In genomic region chr4:73762409-73762808, GRCh38 we compare ENCODE assay signal across 15 cellular contexts. TPM values are rescaled to one million over a fixed set of nuclear protein-coding genes. Genes with fewer than 3 reads are reported as not detected.
A peak's percentile ranks its signal among the peaks of the same experiment; 100 is the strongest.
DNase-seq lines count a peak whose midpoint lies in the region; ATAC-seq and TF ChIP-seq lines count a peak whose summit lies in the region.
"Had no signal": no experiment of that assay in that cellular context is flagged by ENCODE, and none has a peak within 500 bp of the region (broad histone marks: within the 10 kb centered on the region; RNA-seq: fewer than 3 reads in every experiment).

No MANE protein-coding gene starts in this region.

- no peaks in the 10 kb centered on the region for H3K27me3 ChIP-seq in osteoblast (ENCODE audit: insufficient read depth, low read length)
- H3K27me3 ChIP-seq: esophagus squamous epithelium, pancreas, Peyer's patch had no signal

- H3K9me3 ChIP-seq in osteoblast (ENCODE audit: low read depth, low read length): no peaks in the 10 kb centered on the region
- H3K9me3 ChIP-seq: esophagus squamous epithelium, pancreas, Peyer's patch had no signal

- H3K4me1 ChIP-seq in osteoblast (ENCODE audit: insufficient read depth, low read length): no peaks in the 10 kb centered on the region
- H3K4me1 ChIP-seq: esophagus squamous epithelium, pancreas, Peyer's patch had no signal

- TF ChIP-seq CTCF in osteoblast (IDR thresholded peaks at IDR 0.05; ENCODE audit: extremely low read depth, low read depth, low read length): no peak

- in situ Hi-C loops in G401 (cut with HindIII; ENCODE audit: low sequenced_read_pairs): no loop called here

- no peak overlapping the region for H3K27ac ChIP-seq in osteoblast (ENCODE audit: low read depth, low read length)
- H3K27ac ChIP-seq: esophagus squamous epithelium, pancreas, Peyer's patch had no signal

- H3K79me2 ChIP-seq in osteoblast (ENCODE audit: insufficient read depth, low read length): no peaks in the 10 kb centered on the region

- DNase-seq in CD1c-positive myeloid dendritic cell (ENCODE audit: extremely low spot score): peak; percentile 63
- peak; percentile 30 for DNase-seq in UCSD-AML1 (lab: John Stamatoyannopoulos, UW; ENCODE audit: unreplicated experiment)
- no peak for DNase-seq in osteoblast (ENCODE audit: insufficient read length, low spot score, missing footprints)
- no peak for DNase-seq in left cardiac atrium
- DNase-seq in head of caudate nucleus: no peak
- DNase-seq in G401 (ENCODE audit: low spot score): no peak
- DNase-seq: activated naive CD8-positive, alpha-beta T cell treated with anti-CD3 and anti-CD28 coated beads, Interleukin-2, amount 10 ng/mL, durations not matched to agents 7 days and 5 days; DMS79; esophagus squamous epithelium; mesenchymal stem cell; NCI-H2171 treated with DMSO at 0.1 percent for 48 hours; pancreas; Peyer's patch had no signal

- peak; percentile 89 for ATAC-seq in GM21367 (IDR thresholded peaks at IDR 0.05; ENCODE audit: unreplicated experiment)
- ATAC-seq in HG03342 (IDR thresholded peaks at IDR 0.05; ENCODE audit: unreplicated experiment): peak; percentile 82
- no peak for ATAC-seq in left cardiac atrium
- ATAC-seq: pancreas had no signal

- no peak overlapping the region for H3K4me3 ChIP-seq in osteoblast (ENCODE audit: insufficient read depth, low read length)
- H3K4me3 ChIP-seq: esophagus squamous epithelium, pancreas, Peyer's patch had no signal

- H3K36me3 ChIP-seq in osteoblast (ENCODE audit: insufficient read depth, low read length): no peaks in the 10 kb centered on the region
- H3K36me3 ChIP-seq: esophagus squamous epithelium, pancreas, Peyer's patch had no signal

- intact Hi-C loops in left cardiac atrium (cut with DNase I): no loop called here
- intact Hi-C loops in head of caudate nucleus (cut with DNase I): no loop called here

- H3K4me2 ChIP-seq in osteoblast (ENCODE audit: insufficient read depth, low read length): no peak overlapping the region

- no peaks in the 10 kb centered on the region for H4K20me1 ChIP-seq in osteoblast (ENCODE audit: insufficient read depth, low read length)

- H2AFZ ChIP-seq in osteoblast (ENCODE audit: low read length): no peak overlapping the region

RNA-seq across cellular contexts. Expression of gene CXCL8, which starts 22.0 kb away (rescaled TPM):
- 1.5 and 5.8 TPM in 2 replicates for total RNA-seq in osteoblast
- total RNA-seq in left cardiac atrium: 1 to 10 TPM in 1 of 2 donors, under 1 TPM in 1; 0.82 to 3.1 TPM
- total RNA-seq in G401 (2014; rRNA removed; shearing (Covaris generic)): not detected in 2 replicates

Comparison
In these comparisons a context has a peak if more than half of its experiments do, and no peak if none do; other contexts are left out.
1. DNase-seq: peak in CD1c-positive myeloid dendritic cell (single experiment) and UCSD-AML1 (single experiment); none in osteoblast (single experiment), left cardiac atrium (single experiment), head of caudate nucleus (0 of 42) and G401 (single experiment).
2. ATAC-seq: peak in GM21367 (single experiment) and HG03342 (single experiment); none in left cardiac atrium (0 of 2).